27 cellular contexts compared by ENCODE assay signal in genomic region chr15:34132881-34133280, GRCh38.
"Had no signal": no experiment of that assay in that cellular context is flagged by ENCODE, and none has a peak within 500 bp of the region (broad histone marks: within the 10 kb centered on the region; RNA-seq: fewer than 3 reads in every experiment).

No MANE protein-coding gene starts in this region.

- ATAC-seq: effector memory CD8-positive, alpha-beta T cell; foreskin keratinocyte; heart right ventricle; pancreas; T-helper 17 cell had no signal

- H3K36me3 ChIP-seq: cardiac muscle cell, left ventricle myocardium inferior, pancreas, prostate gland had no signal

- H3K4me1 ChIP-seq: foreskin keratinocyte, heart right ventricle, left ventricle myocardium inferior, pancreas, prostate gland, sigmoid colon, suprapubic skin, tibial nerve had no signal

- DNase-seq: activated CD4-positive, alpha-beta memory T cell treated with anti-CD3 and anti-CD28 coated beads, Interleukin-2, amount 10 ng/mL, durations not matched to agents 7 days and 5 days; activated CD4-positive, alpha-beta T cell treated with anti-CD3 and anti-CD28 coated beads, Interleukin-2, amount 10 ng/mL, durations not matched to agents 7 days and 5 days; activated CD4-positive, CD25-positive, alpha-beta regulatory T cell treated with anti-CD3 and anti-CD28 coated beads, Interleukin-2, amount 50 U/mL, for 72 hours; activated CD8-positive, alpha-beta memory T cell treated with anti-CD3 and anti-CD28 coated beads, Interleukin-2, amount 50 U/mL, for 48 hours; activated gamma-delta T cell; activated naive CD4-positive, alpha-beta T cell treated with anti-CD3 and anti-CD28 coated beads, Interleukin-2, amount 10 ng/mL, durations not matched to agents 7 days and 5 days; activated T-cell treated with anti-CD3 and anti-CD28 coated beads, Interleukin-2, amount 50 U/mL, for 24 hours; cerebellar nuclear complex; effector memory CD8-positive, alpha-beta T cell; erythroblast; foreskin keratinocyte; heart right ventricle; left ventricle myocardium inferior; naive B cell; nucleus accumbens; pancreas; sigmoid colon; small intestine; stimulated activated CD4-positive, alpha-beta T cell treated with anti-CD3 and anti-CD28 coated beads, Interleukin-1b, Interleukin-23, amount 100 ng/mL, for 48 hours; stimulated activated naive CD4-positive, alpha-beta T cell; T-helper 17 cell; T1000 had no signal

- H3K9me3 ChIP-seq: heart right ventricle, left ventricle myocardium inferior, pancreas, prostate gland, sigmoid colon, suprapubic skin, tibial nerve had no signal

- H3K4me3 ChIP-seq: cardiac muscle cell, coronary artery, heart right ventricle, left ventricle myocardium inferior, pancreas, prostate gland, sigmoid colon, suprapubic skin, tibial nerve had no signal

- H3K27ac ChIP-seq: cardiac muscle cell, coronary artery, foreskin keratinocyte, heart right ventricle, left ventricle myocardium inferior, pancreas, prostate gland, sigmoid colon, suprapubic skin, tibial nerve had no signal

- H3K27me3 ChIP-seq: cardiac muscle cell, foreskin keratinocyte, heart right ventricle, pancreas, sigmoid colon, suprapubic skin, tibial nerve had no signal
